Comparison of ENCODE assay signal across 8 cellular contexts in the genomic region with DNA sequence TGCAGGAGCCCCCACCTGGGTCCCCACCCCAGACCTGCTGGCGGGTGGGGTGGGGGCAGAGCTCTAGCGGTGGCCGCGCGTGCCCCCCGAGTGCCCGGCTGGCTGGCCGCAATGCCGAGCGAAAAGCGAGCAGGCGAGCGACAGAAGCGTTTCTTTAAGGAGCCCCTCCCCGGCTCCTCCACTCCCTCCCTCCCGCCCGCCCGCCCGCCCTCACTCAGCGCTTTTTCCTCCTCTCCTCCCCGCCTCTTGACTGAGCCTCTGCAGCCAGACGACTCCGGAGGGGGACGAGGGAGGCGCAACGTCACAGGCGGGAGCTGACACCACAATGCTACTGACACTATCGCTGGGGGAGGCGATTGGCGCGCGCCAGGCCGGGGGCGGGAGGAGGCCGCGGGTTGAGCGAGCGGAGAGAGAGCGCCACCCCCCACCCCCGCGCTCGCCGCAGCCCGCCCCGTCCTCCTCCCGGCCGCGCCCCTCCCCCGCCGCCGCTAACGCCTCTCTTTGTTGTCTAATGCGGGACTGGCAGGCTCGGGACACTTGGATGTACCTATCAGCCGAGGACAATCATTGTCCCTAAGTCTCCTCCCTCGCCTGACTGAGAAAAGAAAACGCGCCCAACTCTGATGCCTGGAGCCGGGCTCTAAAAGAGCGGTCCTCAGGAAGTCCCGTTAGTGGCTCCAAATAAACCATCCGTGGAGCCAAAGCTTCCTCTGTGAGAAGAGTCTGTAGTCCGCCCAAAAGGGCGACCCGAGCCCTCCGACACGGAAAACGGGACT. TPM values are rescaled to one million over a fixed set of nuclear protein-coding genes. Genes with fewer than 3 reads are reported as not detected.
DNase-seq lines count a peak whose midpoint lies in the region; ATAC-seq, FAIRE-seq and TF ChIP-seq lines count a peak whose summit lies in the region.

A gene (minus strand): TSS at position 127 of the 776 bp plus-strand sequence. CDS start 313 bp downstream, outside the sequence.

- in situ Hi-C loops in mammary epithelial cell (cut with MboI; ENCODE audit: low sequenced_read_pairs in 2 of 2) = no loop called here

- intact Hi-C loops in mammary epithelial cell (cut with micrococcal nuclease) = loop anchor here (10.0 kb wide), 3 partner anchors 101 to 631 kb away; no protein-coding TSS in a partner anchor

- no peaks in the 10 kb centered on the region for H3K36me3 ChIP-seq in mammary epithelial cell (ENCODE audit: insufficient read depth, low read length)

- peak within 1 kb of the TSS; percentile 6 for H3K9ac ChIP-seq in mammary epithelial cell (ENCODE audit: insufficient read depth, low read length)

- CTCF ChIA-PET in A549 (lab: Yijun Ruan, JAX) (interaction anchor here (0.7 to 3.7 kb wide), 15 partner anchors 10 to 773 kb away, joined by 3 to 16 read pairs (median 5); no protein-coding TSS in a partner anchor), mammary epithelial cell (lab: Charles Lee; ENCODE audit: low non-redundant PET) (interaction anchor here (0.6 to 1.1 kb wide), 2 partner anchors 42 to 62 kb away, joined by 3 to 17 read pairs; no protein-coding TSS in a partner anchor)

- DNase-seq in A549 (ENCODE audit: low read depth in 1 of 2, low spot score in 1 of 2) = peak; percentile 98 to 99
- peak; percentile 82 for DNase-seq in NCI-H2196 (lab: John Stamatoyannopoulos, UW; ENCODE audit: unreplicated experiment)
- peak; percentile 93 for DNase-seq in mammary epithelial cell
- peak; percentile 86 for DNase-seq in iPS-NIHi11 (ENCODE audit: low spot score)

- H3K27ac ChIP-seq in A549 (peak within 1 kb of the TSS; percentile 87 to 93), mammary epithelial cell (ENCODE audit: insufficient read depth, low read depth, low read length) (no peak within 1 kb of the TSS), skin epidermis (peak within 1 kb of the TSS; percentile 41 to 93 (median 85))

- no peak for TF ChIP-seq EP300 in A549 (IDR thresholded peaks at IDR 0.05)

- H3K4me3 ChIP-seq in A549 = peak within 1 kb of the TSS; percentile 61
- H3K4me3 ChIP-seq in WI38 (ENCODE audit: low read depth, low read length) = peak within 1 kb of the TSS; percentile 89
- peak within 1 kb of the TSS; percentile 73 to 90 (median 81) for H3K4me3 ChIP-seq in mammary epithelial cell (replicated peaks in 1 of 3; ENCODE audit: insufficient read depth in 1 of 3, low read depth in 2 of 3, low read length in 3 of 3)
- peak within 1 kb of the TSS; percentile 48 to 87 (median 76) for H3K4me3 ChIP-seq in skin epidermis

- dilution Hi-C loops in mammary epithelial cell (cut with HindIII; ENCODE audit: low sequenced_read_pairs) = no loop called here

- ATAC-seq in A549 (peak; percentile 78 to 84), GM18870 (IDR thresholded peaks at IDR 0.05; ENCODE audit: unreplicated experiment) (peak; percentile 54), HG03139 (IDR thresholded peaks at IDR 0.05; ENCODE audit: unreplicated experiment) (peak; percentile 63)

- no TSS peak for BruUV-seq in mammary epithelial cell (replicated peaks; lab: Mats Ljungman, UMichigan)

- POLR2A ChIA-PET in A549 (lab: Yijun Ruan, JAX) = interaction anchor here (0.5 to 2.5 kb wide), 19 partner anchors 15 to 1046 kb away, joined by 3 to 17 read pairs (median 4); a partner anchor contains a TSS

- H3K79me2 ChIP-seq in mammary epithelial cell (ENCODE audit: insufficient read depth, low read length) = no peaks in the 10 kb centered on the region

- no peaks in the 10 kb centered on the region for H4K20me1 ChIP-seq in mammary epithelial cell (ENCODE audit: insufficient read depth, low read length)

- TF ChIP-seq CTCF in A549 (IDR thresholded peaks at IDR 0.05) = no peak
- TF ChIP-seq CTCF in WI38 (IDR thresholded peaks at IDR 0.05; ENCODE audit: low read depth, low read length) = no peak
- no peak for TF ChIP-seq CTCF in mammary epithelial cell (conservative IDR thresholded peaks at IDR 0.05 in 1 of 2, IDR thresholded peaks at IDR 0.05 in 1 of 2; ENCODE audit: extremely low read depth in 1 of 2, insufficient read depth in 1 of 2, low read depth in 1 of 2, low read length in 2 of 2)

- no peaks in the 10 kb centered on the region for H3K27me3 ChIP-seq in mammary epithelial cell (ENCODE audit: insufficient read depth, low read length)

- peaks cover 5% of the 10 kb centered on the region; the same call in 2 of the 3 replicates for H3K4me1 ChIP-seq in A549
- H3K4me1 ChIP-seq in mammary epithelial cell (ENCODE audit: insufficient read depth, low read length) = peaks cover 11% of the 10 kb centered on the region

- TF ChIP-seq POLR2A in A549 (IDR thresholded peaks at IDR 0.05; ENCODE audit: low read length) = peak; percentile 56

- no peak for TF ChIP-seq RAD21 in A549 (conservative IDR thresholded peaks at IDR 0.05 in 1 of 2, IDR thresholded peaks at IDR 0.05 in 1 of 2)

- no peaks in the 10 kb centered on the region for H3K9me3 ChIP-seq in A549
- no peaks in the 10 kb centered on the region for H3K9me3 ChIP-seq in mammary epithelial cell (replicated peaks; ENCODE audit: insufficient read depth, low read length)

- 2% methylated on average over 35 of the region's 68 CpGs for WGBS in A549 (ENCODE audit: missing lambda C conversion rate)
- 3% methylated on average over 11 of the region's 68 CpGs for WGBS in mammary epithelial cell (ENCODE audit: low coverage, missing lambda C conversion rate)

- FAIRE-seq in A549 (lab: Jason Lieb, UNC) = no peak

- H3K4me2 ChIP-seq in A549 (peak within 1 kb of the TSS; percentile 95), mammary epithelial cell (ENCODE audit: insufficient read depth, low read depth, low read length) (peak within 1 kb of the TSS; percentile 94)

- peak within 1 kb of the TSS; percentile 95 for H2AFZ ChIP-seq in mammary epithelial cell (ENCODE audit: low read depth, low read length)

TF ChIP-seq in A549, 52 proteins besides CTCF, POLR2A, EP300 and RAD21:
- TF ChIP-seq KDM5A (IDR thresholded peaks at IDR 0.05) (0 out of 2 replicates have a peak, but pooled peaks have one; percentile 16), JUN (IDR thresholded peaks at IDR 0.05) (peak in 1 of 2 experiments; percentile 61; a peak in 1 of 5 replicates), BHLHE40 (IDR thresholded peaks at IDR 0.05; ENCODE audit: low read depth, low read length) (no peak), JUNB (IDR thresholded peaks at IDR 0.05) (no peak), GATA3 (IDR thresholded peaks at IDR 0.05; ENCODE audit: borderline replicate concordance) (peak; percentile 4; the same call in 1 of the 2 replicates)
- TF ChIP-seq, protein P1, sequence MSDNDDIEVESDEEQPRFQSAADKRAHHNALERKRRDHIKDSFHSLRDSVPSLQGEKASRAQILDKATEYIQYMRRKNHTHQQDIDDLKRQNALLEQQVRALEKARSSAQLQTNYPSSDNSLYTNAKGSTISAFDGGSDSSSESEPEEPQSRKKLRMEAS (IDR thresholded peaks at IDR 0.05) = 0 out of 2 replicates have a peak, but pooled peaks have one; percentile 59
- TF ChIP-seq, protein P2, sequence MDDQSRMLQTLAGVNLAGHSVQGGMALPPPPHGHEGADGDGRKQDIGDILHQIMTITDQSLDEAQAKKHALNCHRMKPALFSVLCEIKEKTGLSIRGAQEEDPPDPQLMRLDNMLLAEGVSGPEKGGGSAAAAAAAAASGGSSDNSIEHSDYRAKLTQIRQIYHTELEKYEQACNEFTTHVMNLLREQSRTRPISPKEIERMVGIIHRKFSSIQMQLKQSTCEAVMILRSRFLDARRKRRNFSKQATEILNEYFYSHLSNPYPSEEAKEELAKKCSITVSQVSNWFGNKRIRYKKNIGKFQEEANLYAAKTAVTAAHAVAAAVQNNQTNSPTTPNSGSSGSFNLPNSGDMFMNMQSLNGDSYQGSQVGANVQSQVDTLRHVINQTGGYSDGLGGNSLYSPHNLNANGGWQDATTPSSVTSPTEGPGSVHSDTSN (IDR thresholded peaks at IDR 0.05) = no peak
TF ChIP-seq in A549: peak in this region for 4.

RNA-seq across cellular contexts. Expression of the gene that starts here (rescaled TPM):
- polyA plus RNA-seq in A549 (2011; rRNA removed) = 1.8 and 2.3 TPM in 2 replicates
- polyA plus RNA-seq in A549 (2012; cell fraction: cytosol; rRNA removed) = 4.0 and 6.6 TPM in 2 replicates
- 7.4 and 9.9 TPM in 2 replicates for polyA plus RNA-seq in A549 (2012; cell fraction: nucleus; rRNA removed)
- 3.0 to 4.6 TPM (median 4.2 TPM) in 3 replicates for polyA plus RNA-seq in A549 (2017; fragmentation: RNase III; extraction: RNeasy Plus Mini Kit Qiagen cat#74134 plus additional on column Dnase treatment)
- 1.5 and 1.6 TPM in 2 replicates for polyA minus RNA-seq in A549 (2011; rRNA and poly(A)+ RNA removed)
- 10 to 100 TPM in 1 of 2 donors, 1 to 10 TPM in 1; 1.8 to 10.8 TPM for total RNA-seq in mammary epithelial cell
- polyA plus RNA-seq in mammary epithelial cell = 0.73 TPM
- 1.2 TPM for polyA minus RNA-seq in mammary epithelial cell
